ENCODE assay signal across 18 cellular contexts in the genomic region with DNA sequence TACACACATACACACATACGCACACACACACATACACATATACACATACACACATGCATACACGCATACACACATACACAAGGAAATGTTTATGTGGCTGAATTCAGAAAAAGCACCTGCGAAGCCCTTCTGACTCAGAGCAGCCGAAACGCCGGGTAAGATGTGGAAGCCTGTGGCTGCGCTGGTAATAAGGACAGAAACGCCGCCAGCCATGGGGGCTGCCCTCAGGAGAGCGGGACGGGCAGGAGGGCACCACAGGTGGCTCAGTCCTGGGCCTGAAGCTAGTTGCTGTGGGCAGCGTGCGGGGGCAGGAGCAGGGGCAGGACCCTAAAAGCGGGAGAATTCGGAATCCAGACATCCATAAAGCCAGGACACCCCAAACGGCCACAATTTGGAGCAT.
"Had no signal": no experiment of that assay in that cellular context is flagged by ENCODE, and none has a peak within 500 bp of the region (broad histone marks: within the 10 kb centered on the region; RNA-seq: fewer than 3 reads in every experiment).

No MANE protein-coding gene starts in this region.

- H3K9me3 ChIP-seq: gastrocnemius medialis, heart right ventricle, lower lobe of right lung, tibial nerve, vagina had no signal

- H3K27ac ChIP-seq: gastrocnemius medialis, heart right ventricle, lower lobe of right lung, tibial nerve, vagina had no signal

- DNase-seq: activated CD4-positive, alpha-beta T cell treated with anti-CD3 and anti-CD28 coated beads for 4 hours; activated CD8-positive, alpha-beta T cell treated with anti-CD3 and anti-CD28 coated beads for 36 hours; activated naive CD4-positive, alpha-beta T cell treated with Interleukin-2 at 50 U/mL for 16 hours; activated T-cell treated with anti-CD3 and anti-CD28 coated beads, Interleukin-2, amount 50 U/mL, for 1 hour; cortex of kidney; effector CD4-positive, alpha-beta T cell; gastrocnemius medialis; heart right ventricle; left colon; lower lobe of right lung; stimulated activated CD4-positive, alpha-beta T cell treated with anti-CD3 and anti-CD28 coated beads, Interleukin-1b, Interleukin-23, amount 100 ng/mL, for 48 hours; stimulated activated CD8-positive, alpha-beta memory T cell treated with anti-CD3 and anti-CD28 coated beads, Interleukin-4, amount 100 ng/mL, for 48 hours; stimulated activated naive CD4-positive, alpha-beta T cell had no signal

- H3K4me1 ChIP-seq: gastrocnemius medialis, heart right ventricle, lower lobe of right lung, tibial nerve, vagina had no signal

- H3K4me3 ChIP-seq: gastrocnemius medialis, heart right ventricle, lower lobe of right lung, tibial nerve, vagina had no signal

- H3K36me3 ChIP-seq: gastrocnemius medialis, heart right ventricle, lower lobe of right lung, tibial nerve, vagina had no signal

- ATAC-seq: activated CD8-positive, alpha-beta T cell treated with anti-CD3 and anti-CD28 coated beads for 36 hours; activated T-helper 17 cell treated with anti-CD3 and anti-CD28 coated beads, Interleukin-2, amount 50 U/mL, for 72 hours; esophagus mucosa; gastrocnemius medialis; heart right ventricle; left colon; natural killer cell treated with Interleukin-12 subunit alpha and Interleukin-12 subunit beta and Interleukin-15 and Interleukin-18, amount 100 ng/mL, for 72 hours had no signal

- H3K27me3 ChIP-seq: vagina had no signal
